Comparison of ENCODE assay signal across 26 cellular contexts in the genomic region with DNA sequence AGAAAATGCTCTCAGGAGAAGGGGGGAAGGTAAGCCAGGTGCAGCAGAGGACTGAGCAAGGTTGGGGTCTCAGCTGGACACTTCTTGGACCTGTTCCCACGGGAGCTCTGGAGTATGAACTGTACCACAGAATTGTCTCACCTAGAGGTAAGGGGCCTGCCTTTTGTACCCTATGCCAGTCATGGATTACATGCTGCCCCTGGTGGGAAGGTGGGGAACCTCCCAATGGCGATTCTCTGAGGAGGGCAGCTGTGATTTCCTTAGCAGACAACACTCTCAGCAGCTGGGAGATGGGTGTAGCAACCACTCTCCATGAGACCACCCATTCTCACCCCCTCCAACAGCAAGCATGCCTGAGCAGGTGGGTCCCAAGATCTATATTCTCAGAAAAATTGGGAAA.
DNase-seq lines count a peak whose midpoint lies in the region; ATAC-seq, FAIRE-seq and TF ChIP-seq lines count a peak whose summit lies in the region.
"Had no signal": no experiment of that assay in that cellular context is flagged by ENCODE, and none has a peak within 500 bp of the region (broad histone marks: within the 10 kb centered on the region; RNA-seq: fewer than 3 reads in every experiment).

No MANE protein-coding gene starts in this region.

- H2BK15ac ChIP-seq in mesendoderm (replicated peaks; ENCODE audit: low read depth) = no peak overlapping the region

- no peaks in the 10 kb centered on the region for H4K20me1 ChIP-seq in Loucy (ENCODE audit: insufficient read depth, low read length, poor library complexity, severe bottlenecking)

- no peak overlapping the region for H2AFZ ChIP-seq in Loucy (ENCODE audit: low read length)

- H3K4me1 Mint-ChIP-seq in activated CD4-positive, alpha-beta memory T cell treated with anti-CD3 and anti-CD28 coated beads, Interleukin-2, amount 10 ng/mL, durations not matched to agents 7 days and 5 days = no peaks in the 10 kb centered on the region
- H3K4me1 Mint-ChIP-seq in activated T-helper 17 cell treated with anti-CD3 and anti-CD28 coated beads, Interleukin-2, amount 50 U/mL, for 72 hours = no peaks in the 10 kb centered on the region
- H3K4me1 Mint-ChIP-seq: activated naive CD8-positive, alpha-beta T cell treated with anti-CD3 and anti-CD28 coated beads for 36 hours; stimulated activated naive CD8-positive, alpha-beta T cell treated with anti-CD3 and anti-CD28 coated beads, Interleukin-15, amount 100 ng/mL, for 72 hours had no signal

- H3K79me1 ChIP-seq in mesendoderm (ENCODE audit: low read length) = no peaks in the 10 kb centered on the region

- no peak overlapping the region for H4K5ac ChIP-seq in mesendoderm (ENCODE audit: low read length)

- H3K27me3 ChIP-seq in Loucy (ENCODE audit: insufficient read depth, low read length, poor library complexity, severe bottlenecking) = no peaks in the 10 kb centered on the region
- H3K27me3 ChIP-seq in bronchial epithelial cell (ENCODE audit: control insufficient read depth, insufficient read depth, low read length) = no peaks in the 10 kb centered on the region
- H3K27me3 ChIP-seq in mesendoderm (ENCODE audit: insufficient read depth, low read length, poor library complexity) = no peaks in the 10 kb centered on the region
- no peaks in the 10 kb centered on the region for H3K27me3 ChIP-seq in aorta (ENCODE audit: control insufficient read depth in 1 of 2, insufficient read depth in 2 of 2, low read length in 1 of 2)
- H3K27me3 ChIP-seq: thyroid gland had no signal

- no peak overlapping the region for H2AK5ac ChIP-seq in mesendoderm (ENCODE audit: low read length)

- DNase-seq in GM12864 (ENCODE audit: low read depth) (no peak), bronchial epithelial cell (ENCODE audit: low read depth) (no peak), mesendoderm (peak; percentile 45), aorta (no peak)
- DNase-seq in activated CD4-positive, alpha-beta memory T cell treated with anti-CD3 and anti-CD28 coated beads, Interleukin-2, amount 10 ng/mL, durations not matched to agents 7 days and 5 days = no peak
- DNase-seq: activated CD4-positive, alpha-beta T cell treated with anti-CD3 and anti-CD28 coated beads, Interleukin-2, amount 50 U/mL, for 4 hours; activated CD8-positive, alpha-beta memory T cell treated with anti-CD3 and anti-CD28 coated beads, Interleukin-2, amount 50 U/mL, for 48 hours; activated effector memory CD4-positive, alpha-beta T cell treated with Interleukin-2 at 50 U/mL for 16 hours; activated naive CD8-positive, alpha-beta T cell treated with anti-CD3 and anti-CD28 coated beads for 36 hours; effector memory CD4-positive, alpha-beta T cell; Karpas-422; NCI-H1048; NCI-H187 treated with DMSO at 0.1 percent for 48 hours; NCI-H2227 treated with DMSO at 0.1 percent for 48 hours; NCI-H69; nephron progenitor cell; stimulated activated CD4-positive, alpha-beta T cell treated with anti-CD3 and anti-CD28 coated beads, Interleukin-15, amount 100 ng/mL, for 24 hours; stimulated activated naive CD8-positive, alpha-beta T cell treated with anti-CD3 and anti-CD28 coated beads, Interleukin-15, amount 100 ng/mL, for 72 hours; thyroid gland had no signal

- no peak overlapping the region for H4K8ac ChIP-seq in mesendoderm (ENCODE audit: low read depth, low read length)

- H3K4ac ChIP-seq in mesendoderm (ENCODE audit: low read depth, low read length) = no peak overlapping the region

- no peaks in the 10 kb centered on the region for H3K9me3 ChIP-seq in Loucy (ENCODE audit: insufficient read depth, low read depth, low read length)
- H3K9me3 ChIP-seq in aorta (ENCODE audit: control insufficient read depth, low read length) = no peaks in the 10 kb centered on the region
- H3K9me3 ChIP-seq: thyroid gland had no signal

- CTCF ChIA-PET in activated CD4-positive, alpha-beta memory T cell treated with anti-CD3 and anti-CD28 coated beads, Interleukin-2, amount 10 ng/mL, durations not matched to agents 7 days and 5 days (lab: Charles Lee) = no interaction called here

- ATAC-seq in HG02884 (IDR thresholded peaks at IDR 0.05; ENCODE audit: unreplicated experiment) (no peak), aorta (ENCODE audit: low FRiP score) (no peak)
- ATAC-seq in activated T-helper 17 cell treated with anti-CD3 and anti-CD28 coated beads, Interleukin-2, amount 50 U/mL, for 72 hours (replicated peaks) = no peak
- ATAC-seq: esophagus mucosa; sciatic nerve; stimulated activated naive CD8-positive, alpha-beta T cell treated with anti-CD3 and anti-CD28 coated beads, Interleukin-15, amount 100 ng/mL, for 72 hours had no signal

- H3K36me3 ChIP-seq in Loucy (ENCODE audit: insufficient read depth, low read length) (no peaks in the 10 kb centered on the region), bronchial epithelial cell (ENCODE audit: control insufficient read depth, insufficient read depth, low read length) (no peaks in the 10 kb centered on the region), mesendoderm (ENCODE audit: control insufficient read depth, insufficient read depth, low read length) (no peaks in the 10 kb centered on the region), aorta (ENCODE audit: control insufficient read depth in 1 of 2, insufficient read depth in 2 of 2, low read length in 1 of 2) (no peaks in the 10 kb centered on the region)
- H3K36me3 ChIP-seq: thyroid gland had no signal

- no peak overlapping the region for H3K27ac ChIP-seq in mesendoderm (ENCODE audit: low read depth, low read length)
- H3K27ac ChIP-seq in aorta (ENCODE audit: low read depth in 1 of 2, low read length in 2 of 2) = no peak overlapping the region
- H3K27ac ChIP-seq: C4-2B, thyroid gland had no signal

- H3K79me2 ChIP-seq in Loucy (ENCODE audit: insufficient read depth, low read length) (no peaks in the 10 kb centered on the region), mesendoderm (ENCODE audit: control insufficient read depth, insufficient read depth, low read length) (no peaks in the 10 kb centered on the region)

- H3K9me2 ChIP-seq in Loucy (replicated peaks; ENCODE audit: low read depth, low read length) = no peaks in the 10 kb centered on the region

- H3K23ac ChIP-seq in mesendoderm (ENCODE audit: low read length) = no peak overlapping the region

- H3K36me3 Mint-ChIP-seq in activated CD4-positive, alpha-beta memory T cell treated with anti-CD3 and anti-CD28 coated beads, Interleukin-2, amount 10 ng/mL, durations not matched to agents 7 days and 5 days (ENCODE audit: low read depth) = no peaks in the 10 kb centered on the region
- H3K36me3 Mint-ChIP-seq in activated T-helper 17 cell treated with anti-CD3 and anti-CD28 coated beads, Interleukin-2, amount 50 U/mL, for 72 hours (ENCODE audit: low read depth) = no peaks in the 10 kb centered on the region
- H3K36me3 Mint-ChIP-seq: activated naive CD8-positive, alpha-beta T cell treated with anti-CD3 and anti-CD28 coated beads for 36 hours had no signal

- H3K4me1 ChIP-seq in Loucy (ENCODE audit: insufficient read depth, low read length, poor library complexity, severe bottlenecking) = no peaks in the 10 kb centered on the region
- peaks cover 31% of the 10 kb centered on the region for H3K4me1 ChIP-seq in mesendoderm (ENCODE audit: control insufficient read depth, low read depth, low read length)
- peaks cover 0 to 3% of the 10 kb centered on the region in 2 donors for H3K4me1 ChIP-seq in aorta (ENCODE audit: control insufficient read depth in 1 of 2, insufficient read depth in 2 of 2, low read length in 2 of 2)

- FAIRE-seq in bronchial epithelial cell (lab: Jason Lieb, UNC) = peak; percentile 58
- FAIRE-seq: astrocyte had no signal

- peaks cover 1% of the 10 kb centered on the region for H3K27me3 Mint-ChIP-seq in activated CD4-positive, alpha-beta memory T cell treated with anti-CD3 and anti-CD28 coated beads, Interleukin-2, amount 10 ng/mL, durations not matched to agents 7 days and 5 days
- peaks cover 11% of the 10 kb centered on the region for H3K27me3 Mint-ChIP-seq in activated T-helper 17 cell treated with anti-CD3 and anti-CD28 coated beads, Interleukin-2, amount 50 U/mL, for 72 hours

- WGBS in mesendoderm (ENCODE audit: extremely low coverage, insufficient coverage, low lambda C conversion rate) = no CpG with 5 or more reads among the region's 2 CpGs
- 92 to 100% methylated on average over 2 of the region's 2 CpGs for WGBS in aorta, 2 donors

- no peaks in the 10 kb centered on the region for H3K9me3 Mint-ChIP-seq in activated CD4-positive, alpha-beta memory T cell treated with anti-CD3 and anti-CD28 coated beads, Interleukin-2, amount 10 ng/mL, durations not matched to agents 7 days and 5 days
- H3K9me3 Mint-ChIP-seq in activated T-helper 17 cell treated with anti-CD3 and anti-CD28 coated beads, Interleukin-2, amount 50 U/mL, for 72 hours = no peaks in the 10 kb centered on the region
- H3K9me3 Mint-ChIP-seq: activated naive CD8-positive, alpha-beta T cell treated with anti-CD3 and anti-CD28 coated beads for 36 hours; nephron progenitor cell had no signal

- no peaks in the 10 kb centered on the region for H3F3A ChIP-seq in Loucy (ENCODE audit: low read depth)

- H3K4me3 ChIP-seq in GM12864 (ENCODE audit: low read depth, low read length) = no peak overlapping the region
- no peak overlapping the region for H3K4me3 ChIP-seq in Loucy (ENCODE audit: low read length, poor library complexity, severe bottlenecking)
- no peak overlapping the region for H3K4me3 ChIP-seq in bronchial epithelial cell (ENCODE audit: low read depth, low read length)
- H3K4me3 ChIP-seq in mesendoderm (ENCODE audit: low read length) = no peak overlapping the region
- no peak overlapping the region for H3K4me3 ChIP-seq in aorta (ENCODE audit: low read length in 2 of 2)
- H3K4me3 ChIP-seq: thyroid gland had no signal

- no peak overlapping the region for H3K9ac ChIP-seq in Loucy (ENCODE audit: low read depth, low read length, poor library complexity, severe bottlenecking)
- no peak overlapping the region for H3K9ac ChIP-seq in mesendoderm (ENCODE audit: low read length)

- H3K27ac Mint-ChIP-seq in activated CD4-positive, alpha-beta memory T cell treated with anti-CD3 and anti-CD28 coated beads, Interleukin-2, amount 10 ng/mL, durations not matched to agents 7 days and 5 days = no peak overlapping the region
- H3K27ac Mint-ChIP-seq in activated T-helper 17 cell treated with anti-CD3 and anti-CD28 coated beads, Interleukin-2, amount 50 U/mL, for 72 hours = no peak overlapping the region
- H3K27ac Mint-ChIP-seq: activated naive CD8-positive, alpha-beta T cell treated with anti-CD3 and anti-CD28 coated beads for 36 hours; nephron progenitor cell; stimulated activated naive CD8-positive, alpha-beta T cell treated with anti-CD3 and anti-CD28 coated beads, Interleukin-15, amount 100 ng/mL, for 72 hours had no signal

- TF ChIP-seq CTCF in GM12864 (IDR thresholded peaks at IDR 0.05; ENCODE audit: low read depth, low read length, missing control alignments) (peak; percentile 27), Loucy (conservative IDR thresholded peaks at IDR 0.05; ENCODE audit: low read length) (peak; percentile 30; the same call in 1 of the 2 replicates), bronchial epithelial cell (IDR thresholded peaks at IDR 0.05; ENCODE audit: insufficient read depth, low read length, severe bottlenecking) (no peak)

- POLR2A ChIA-PET in activated CD4-positive, alpha-beta memory T cell treated with anti-CD3 and anti-CD28 coated beads, Interleukin-2, amount 10 ng/mL, durations not matched to agents 7 days and 5 days (lab: Charles Lee) = no interaction called here

- H2BK5ac ChIP-seq in mesendoderm (ENCODE audit: low read length) = no peak overlapping the region

- intact Hi-C loops in aorta (cut with DNase I) = loop anchor here (10.0 kb wide), 3 partner anchors 105 to 285 kb away; no protein-coding TSS in a partner anchor

- no peak overlapping the region for H2BK120ac ChIP-seq in mesendoderm (ENCODE audit: low read depth, low read length)

- no peak overlapping the region for H3K18ac ChIP-seq in mesendoderm (ENCODE audit: low read length)

- no peak overlapping the region for H3K4me2 ChIP-seq in Loucy (ENCODE audit: low read depth, low read length, poor library complexity, severe bottlenecking)
- no peak overlapping the region for H3K4me2 ChIP-seq in mesendoderm (ENCODE audit: low read length)

- H3K56ac ChIP-seq in mesendoderm (ENCODE audit: low read length) = no peak overlapping the region

- no peak overlapping the region for H3K4me3 Mint-ChIP-seq in activated CD4-positive, alpha-beta memory T cell treated with anti-CD3 and anti-CD28 coated beads, Interleukin-2, amount 10 ng/mL, durations not matched to agents 7 days and 5 days
- no peak overlapping the region for H3K4me3 Mint-ChIP-seq in activated T-helper 17 cell treated with anti-CD3 and anti-CD28 coated beads, Interleukin-2, amount 50 U/mL, for 72 hours
- H3K4me3 Mint-ChIP-seq: activated naive CD8-positive, alpha-beta T cell treated with anti-CD3 and anti-CD28 coated beads for 36 hours; nephron progenitor cell; stimulated activated naive CD8-positive, alpha-beta T cell treated with anti-CD3 and anti-CD28 coated beads, Interleukin-15, amount 100 ng/mL, for 72 hours had no signal
